In genomic region chr3:45062697-45063070, GRCh38 we compare ENCODE assay signal across 1 cellular context.
TF ChIP-seq lines count a peak whose summit lies in the region.

No MANE protein-coding gene starts in this region.

TF ChIP-seq in IMR-90, 13 proteins besides CTCF, POLR2A, EP300 and RAD21:
- TF ChIP-seq USF2 (IDR thresholded peaks at IDR 0.05; ENCODE audit: low read depth, low read length) (no peak), NFE2L2 (IDR thresholded peaks at IDR 0.05; ENCODE audit: low read depth, low read length) (no peak), ELK1 (IDR thresholded peaks at IDR 0.05; ENCODE audit: borderline replicate concordance, low read depth, low read length) (no peak), SMC3 (IDR thresholded peaks at IDR 0.05; ENCODE audit: low read depth, low read length) (no peak), MAZ (IDR thresholded peaks at IDR 0.05; ENCODE audit: borderline replicate concordance, low read depth, low read length) (no peak), BHLHE40 (IDR thresholded peaks at IDR 0.05; ENCODE audit: low read depth, low read length) (no peak), RCOR1 (IDR thresholded peaks at IDR 0.05; ENCODE audit: insufficient replicate concordance, low read length) (no peak), MAFK (IDR thresholded peaks at IDR 0.05; ENCODE audit: low read depth, low read length) (no peak), FOS (IDR thresholded peaks at IDR 0.05; ENCODE audit: low read depth, low read length) (no peak), CHD1 (IDR thresholded peaks at IDR 0.05; ENCODE audit: low read depth, low read length) (no peak), CEBPB (IDR thresholded peaks at IDR 0.05; ENCODE audit: low read depth, low read length) (no peak), RFX5 (IDR thresholded peaks at IDR 0.05; ENCODE audit: low read depth, low read length) (no peak), MXI1 (IDR thresholded peaks at IDR 0.05; ENCODE audit: borderline replicate concordance, low read depth, low read length) (no peak)
